In genomic region chr19:19385131-19385899, GRCh38 we compare ENCODE assay signal across 8 cellular contexts. TPM values are rescaled to one million over a fixed set of nuclear protein-coding genes. Genes with fewer than 3 reads are reported as not detected.
DNase-seq lines count a peak whose midpoint lies in the region; ATAC-seq lines count a peak whose summit lies in the region.

No MANE protein-coding gene starts in this region.

- H3K36me3 ChIP-seq in effector memory CD4-positive, alpha-beta T cell (ENCODE audit: control insufficient read depth, insufficient read depth, low read length), result no peaks in the 10 kb centered on the region

- peak; percentile 99 for DNase-seq in COR-L47 (lab: John Stamatoyannopoulos, UW)
- peak; percentile 96 for DNase-seq in HT-29 (ENCODE audit: low spot score)
- peak; percentile 99 for DNase-seq in NK-92 treated with Interleukin-12 subunit alpha and Interleukin-12 subunit beta, amount 100 ng/mL, for 24 hours (lab: John Stamatoyannopoulos, UW)
- DNase-seq in activated CD8-positive, alpha-beta memory T cell treated with anti-CD3 and anti-CD28 coated beads for 4 hours (ENCODE audit: low read depth in 2 of 2), result peak; percentile 98 to 99
- DNase-seq in effector memory CD4-positive, alpha-beta T cell, result peak; percentile 99
- peak; percentile 100 for DNase-seq in medulla oblongata (ENCODE audit: extremely low spot score)
- peak; percentile 99 to 100 (median 99) for DNase-seq in stimulated activated CD4-positive, alpha-beta T cell treated with anti-CD3 and anti-CD28 coated beads, TNF-alpha, amount 100 ng/mL, for 48 hours (ENCODE audit: low read depth in 3 of 3)

- peaks cover 31% of the 10 kb centered on the region for H3K4me1 ChIP-seq in effector memory CD4-positive, alpha-beta T cell (ENCODE audit: control insufficient read depth, insufficient read depth, low read length, poor library complexity, severe bottlenecking)

- H3K4me3 ChIP-seq in effector memory CD4-positive, alpha-beta T cell (ENCODE audit: insufficient read depth, low read depth, low read length, poor library complexity, severe bottlenecking), result peak overlapping the region; percentile 87

- peak; percentile 86 for ATAC-seq in GM21360 (IDR thresholded peaks at IDR 0.05; ENCODE audit: unreplicated experiment)

- no peaks in the 10 kb centered on the region for H3K9me3 ChIP-seq in effector memory CD4-positive, alpha-beta T cell (ENCODE audit: control insufficient read depth, low read length)

- H3K27me3 ChIP-seq in effector memory CD4-positive, alpha-beta T cell (replicated peaks; ENCODE audit: control insufficient read depth, insufficient read depth, low read length, poor library complexity, severe bottlenecking), result no peaks in the 10 kb centered on the region

- peak overlapping the region; percentile 81 for H3K27ac ChIP-seq in effector memory CD4-positive, alpha-beta T cell (ENCODE audit: insufficient read depth, low read length, poor library complexity, severe bottlenecking)

RNA-seq across cellular contexts. Expression of gene GATAD2A, which starts 20.2 kb away (rescaled TPM):
- 85.8 and 96.7 TPM in 2 replicates for total RNA-seq in HT-29 (2014; rRNA removed; shearing (Covaris generic))

Comparison
In these comparisons a context has a peak if more than half of its experiments do, and no peak if none do; other contexts are left out.
1. Peak in every context shown above with its lines: DNase-seq, ATAC-seq, H3K4me3 ChIP-seq and H3K27ac ChIP-seq.